In the genomic region with DNA sequence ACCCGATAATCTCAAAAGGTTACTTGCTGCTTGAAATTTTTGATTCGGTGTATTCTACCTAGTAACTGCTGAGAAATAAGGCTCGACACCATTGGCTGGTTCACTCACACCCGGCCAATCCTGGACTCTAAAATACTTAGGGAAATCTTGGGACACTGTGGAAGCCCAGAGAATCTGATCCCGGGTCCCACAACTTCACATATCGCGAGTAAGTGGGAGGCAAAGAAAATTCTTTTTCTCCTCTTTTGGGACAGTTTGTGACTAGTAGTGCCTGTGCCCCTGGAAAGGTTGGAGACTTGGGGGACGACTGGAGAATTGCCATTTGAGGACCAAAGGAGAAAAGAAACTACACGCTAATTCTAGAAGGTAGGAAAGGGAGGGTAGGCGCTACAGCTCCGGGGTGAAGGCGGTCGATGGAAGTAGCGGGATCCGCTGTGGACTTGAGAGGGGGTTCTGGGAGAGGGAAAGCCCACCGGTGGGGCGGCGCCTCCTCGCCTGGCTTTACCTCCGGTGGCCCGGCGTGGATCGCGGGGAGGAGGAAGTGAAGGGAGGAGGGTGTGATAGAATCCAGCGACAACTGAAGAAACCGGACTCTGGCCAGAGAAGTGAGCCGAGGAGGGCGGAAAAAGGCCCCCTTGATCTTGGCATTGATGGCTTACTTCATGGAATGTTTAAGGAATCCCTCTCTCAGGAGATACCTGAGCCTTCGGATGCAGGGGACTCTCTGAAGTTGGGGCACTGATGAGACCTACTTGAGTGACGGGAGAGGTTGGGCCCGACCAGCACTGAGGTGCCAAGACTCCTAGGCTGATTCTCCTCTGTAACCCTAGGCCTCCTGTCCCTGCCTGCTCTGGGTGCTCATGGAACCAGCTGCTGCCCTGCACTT, we compare ENCODE assay signal across 9 cellular contexts. TPM values are rescaled to one million over a fixed set of nuclear protein-coding genes. Genes with fewer than 3 reads are reported as not detected.
DNase-seq lines count a peak whose midpoint lies in the region; ATAC-seq and TF ChIP-seq lines count a peak whose summit lies in the region.
"Had no signal": no experiment of that assay in that cellular context is flagged by ENCODE, and none has a peak within 500 bp of the region (broad histone marks: within the 10 kb centered on the region; RNA-seq: fewer than 3 reads in every experiment).

No MANE protein-coding gene starts in this region.

- WGBS in endodermal cell (ENCODE audit: insufficient coverage in 1 of 2, insufficient read length in 1 of 2), 2 experiments, result 4 to 5% methylated on average over 10 to 31 of the region's 31 CpGs

- POLR2A ChIA-PET in activated CD4-positive, alpha-beta memory T cell treated with anti-CD3 and anti-CD28 coated beads, Interleukin-2, amount 10 ng/mL, durations not matched to agents 7 days and 5 days (lab: Charles Lee), result interaction anchor here (1.0 to 1.3 kb wide), 3 partner anchors 10 to 119 kb away, joined by 3 to 5 read pairs (median 3); no protein-coding TSS in a partner anchor

- peak; percentile 77 for ATAC-seq in GM19468 (IDR thresholded peaks at IDR 0.05; ENCODE audit: extremely low read depth, unreplicated experiment)
- peak; percentile 87 for ATAC-seq in HG03571 (IDR thresholded peaks at IDR 0.05; ENCODE audit: unreplicated experiment)
- ATAC-seq in lower lobe of right lung, result peak; percentile 97 to 100

- H3K4me1 Mint-ChIP-seq in Calu3 (ENCODE audit: low read depth, unreplicated experiment) (peaks cover 8% of the 10 kb centered on the region), endodermal cell (peaks cover 4% of the 10 kb centered on the region)
- H3K4me1 Mint-ChIP-seq in activated CD4-positive, alpha-beta memory T cell treated with anti-CD3 and anti-CD28 coated beads, Interleukin-2, amount 10 ng/mL, durations not matched to agents 7 days and 5 days, result peaks cover 19% of the 10 kb centered on the region

- intact Hi-C loops in Calu3 (cut with micrococcal nuclease; ENCODE audit: unreplicated experiment), result loop anchor here (1.0 kb wide), 1 partner anchor 80 kb away; no protein-coding TSS in a partner anchor
- intact Hi-C loops in lower lobe of right lung (cut with DNase I), result no loop called here

- H3K27ac ChIP-seq in endodermal cell (ENCODE audit: low read depth, low read length), result peak overlapping the region; percentile 15
- peak overlapping the region; percentile 89 for H3K27ac ChIP-seq in lower lobe of right lung

- TF ChIP-seq CTCF in Calu3 (IDR thresholded peaks at IDR 0.05; ENCODE audit: unreplicated experiment) (no peak), endodermal cell (conservative IDR thresholded peaks at IDR 0.05) (no peak), lower lobe of right lung (IDR thresholded peaks at IDR 0.05) (no peak)

- no peaks in the 10 kb centered on the region for H3K4me1 ChIP-seq in endodermal cell (ENCODE audit: control insufficient read depth, insufficient read depth, low read length)
- peaks cover 34% of the 10 kb centered on the region for H3K4me1 ChIP-seq in lower lobe of right lung

- H3K36me3 ChIP-seq in endodermal cell (ENCODE audit: control insufficient read depth, insufficient read depth, low read length) (no peaks in the 10 kb centered on the region), lower lobe of right lung (peaks cover 7% of the 10 kb centered on the region)

- peak overlapping the region; percentile 82 for H3K9ac ChIP-seq in endodermal cell (ENCODE audit: extremely low read depth, low read length, poor library complexity, severe bottlenecking)

- H3K36me3 Mint-ChIP-seq in Calu3 (ENCODE audit: insufficient read depth, unreplicated experiment), result no peaks in the 10 kb centered on the region
- H3K36me3 Mint-ChIP-seq in activated CD4-positive, alpha-beta memory T cell treated with anti-CD3 and anti-CD28 coated beads, Interleukin-2, amount 10 ng/mL, durations not matched to agents 7 days and 5 days (ENCODE audit: low read depth), result peaks cover 35% of the 10 kb centered on the region
- peaks cover 12% of the 10 kb centered on the region for H3K36me3 Mint-ChIP-seq in endodermal cell (ENCODE audit: low read depth)

- TSS peak; percentile 57 for BruUV-seq in Calu3 (replicated peaks; lab: Mats Ljungman, UMichigan)

- H3K4me3 ChIP-seq in endodermal cell (ENCODE audit: low read length) (peak overlapping the region; percentile 98), lower lobe of right lung (peak overlapping the region; percentile 91)

- H3K9me3 Mint-ChIP-seq in Calu3 (ENCODE audit: low read depth, unreplicated experiment) (peaks cover 3% of the 10 kb centered on the region), endodermal cell (peaks cover 19% of the 10 kb centered on the region)
- H3K9me3 Mint-ChIP-seq in activated CD4-positive, alpha-beta memory T cell treated with anti-CD3 and anti-CD28 coated beads, Interleukin-2, amount 10 ng/mL, durations not matched to agents 7 days and 5 days, result peaks cover 20% of the 10 kb centered on the region

- H3K4me3 Mint-ChIP-seq in Calu3 (ENCODE audit: low read depth, unreplicated experiment) (no peak overlapping the region), endodermal cell (no peak overlapping the region)
- no peak overlapping the region for H3K4me3 Mint-ChIP-seq in activated CD4-positive, alpha-beta memory T cell treated with anti-CD3 and anti-CD28 coated beads, Interleukin-2, amount 10 ng/mL, durations not matched to agents 7 days and 5 days
- H3K4me3 Mint-ChIP-seq: dendritic cell treated with granulocyte-macrophage colony-stimulating factor and Interleukin-4, amounts not matched to agents 40 ng/mL and 50 ng/mL, for 4 days had no signal

- H3K27me3 Mint-ChIP-seq in Calu3 (ENCODE audit: unreplicated experiment) (no peaks in the 10 kb centered on the region), endodermal cell (ENCODE audit: insufficient read depth) (no peaks in the 10 kb centered on the region)
- H3K27me3 Mint-ChIP-seq in activated CD4-positive, alpha-beta memory T cell treated with anti-CD3 and anti-CD28 coated beads, Interleukin-2, amount 10 ng/mL, durations not matched to agents 7 days and 5 days, result no peaks in the 10 kb centered on the region
- H3K27me3 Mint-ChIP-seq: dendritic cell treated with granulocyte-macrophage colony-stimulating factor and Interleukin-4, amounts not matched to agents 40 ng/mL and 50 ng/mL, for 4 days had no signal

- H3K27ac Mint-ChIP-seq in Calu3 (ENCODE audit: unreplicated experiment) (no peak overlapping the region), endodermal cell (no peak overlapping the region)
- peak overlapping the region; percentile 59 for H3K27ac Mint-ChIP-seq in activated CD4-positive, alpha-beta memory T cell treated with anti-CD3 and anti-CD28 coated beads, Interleukin-2, amount 10 ng/mL, durations not matched to agents 7 days and 5 days
- H3K27ac Mint-ChIP-seq: dendritic cell treated with granulocyte-macrophage colony-stimulating factor and Interleukin-4, amounts not matched to agents 40 ng/mL and 50 ng/mL, for 4 days had no signal

- H3K27me3 ChIP-seq in endodermal cell (ENCODE audit: control insufficient read depth, insufficient read depth, low read length, poor library complexity, severe bottlenecking) (no peaks in the 10 kb centered on the region), lower lobe of right lung (ENCODE audit: low read depth) (no peaks in the 10 kb centered on the region)

- CTCF ChIA-PET in Calu3 (lab: Charles Lee), result interaction anchor here (1.9 kb wide), 1 partner anchor 80 kb away, joined by 6 read pairs; no protein-coding TSS in a partner anchor
- CTCF ChIA-PET in activated CD4-positive, alpha-beta memory T cell treated with anti-CD3 and anti-CD28 coated beads, Interleukin-2, amount 10 ng/mL, durations not matched to agents 7 days and 5 days (lab: Charles Lee), result no interaction called here

- peaks cover 15% of the 10 kb centered on the region for H3K9me3 ChIP-seq in endodermal cell (ENCODE audit: control insufficient read depth, low read length)
- no peaks in the 10 kb centered on the region for H3K9me3 ChIP-seq in lower lobe of right lung

- DNase-seq in Calu3, result peak; percentile 72
- DNase-seq in NCI-H82 treated with DMSO at 0.1 percent for 48 hours (lab: John Stamatoyannopoulos, UW; ENCODE audit: unreplicated experiment), result peak; percentile 83
- peak; percentile 59 for DNase-seq in activated CD4-positive, alpha-beta memory T cell treated with anti-CD3 and anti-CD28 coated beads, Interleukin-2, amount 10 ng/mL, durations not matched to agents 7 days and 5 days
- peak; percentile 91 for DNase-seq in endodermal cell
- peak; percentile 59 for DNase-seq in lower lobe of right lung
- DNase-seq in stimulated activated naive CD4-positive, alpha-beta T cell (lab: John Stamatoyannopoulos, UW), result peak; percentile 19 to 72 (median 50)

RNA-seq across cellular contexts. Expression of gene BTN3A3, which starts 18.8 kb away (rescaled TPM):
- total RNA-seq in Calu3 (2022), result 15.5 and 20.6 TPM in 2 replicates
- total RNA-seq in activated CD4-positive, alpha-beta memory T cell treated with anti-CD3 and anti-CD28 coated beads, Interleukin-2, amount 10 ng/mL, durations not matched to agents 7 days and 5 days, result 10 to 100 TPM; 63.5 to 63.6 TPM
- total RNA-seq in endodermal cell, result 1 to 10 TPM; 1.3 to 3.9 TPM
- 2.9 TPM for polyA plus RNA-seq in endodermal cell (2013, experiment 1 of 2)
- 3.4 TPM for polyA plus RNA-seq in endodermal cell (2013, experiment 2 of 2)
- 60.2 TPM for total RNA-seq in lower lobe of right lung

RNA-seq across cellular contexts. Expression of gene BTN3A1, which starts 19.4 kb away (rescaled TPM):
- total RNA-seq in Calu3 (2022) (29.0 and 40.5 TPM in 2 replicates), endodermal cell (1 to 10 TPM; 1.9 to 2.0 TPM), lower lobe of right lung (53.2 TPM)
- 100 to 1,000 TPM; 100 to 103 TPM for total RNA-seq in activated CD4-positive, alpha-beta memory T cell treated with anti-CD3 and anti-CD28 coated beads, Interleukin-2, amount 10 ng/mL, durations not matched to agents 7 days and 5 days
- 10.2 TPM for polyA plus RNA-seq in endodermal cell (2013, experiment 1 of 2)
- 8.4 TPM for polyA plus RNA-seq in endodermal cell (2013, experiment 2 of 2)

RNA-seq across cellular contexts. Expression of gene BTN2A1, which starts 36.3 kb away (rescaled TPM):
- total RNA-seq in Calu3 (2022) (29.4 and 32.5 TPM in 2 replicates), endodermal cell (10 to 100 TPM; 15.0 to 18.7 TPM), lower lobe of right lung (27.0 TPM)
- 10 to 100 TPM; 28.2 to 31.0 TPM for total RNA-seq in activated CD4-positive, alpha-beta memory T cell treated with anti-CD3 and anti-CD28 coated beads, Interleukin-2, amount 10 ng/mL, durations not matched to agents 7 days and 5 days
- 17.1 TPM for polyA plus RNA-seq in endodermal cell (2013, experiment 1 of 2)
- polyA plus RNA-seq in endodermal cell (2013, experiment 2 of 2), result 16.3 TPM

RNA-seq across cellular contexts. Expression of gene BTN2A2, which starts 38.6 kb away (rescaled TPM):
- total RNA-seq in Calu3 (2022) (16.9 and 17.6 TPM in 2 replicates), endodermal cell (10 to 100 TPM; 11.3 to 23.5 TPM), lower lobe of right lung (33.6 TPM)
- 10 to 100 TPM; 23.4 to 25.7 TPM for total RNA-seq in activated CD4-positive, alpha-beta memory T cell treated with anti-CD3 and anti-CD28 coated beads, Interleukin-2, amount 10 ng/mL, durations not matched to agents 7 days and 5 days
- 14.1 TPM for polyA plus RNA-seq in endodermal cell (2013, experiment 1 of 2)
- polyA plus RNA-seq in endodermal cell (2013, experiment 2 of 2), result 16.1 TPM

RNA-seq across cellular contexts. Expression of gene BTN3A2, which starts 56.5 kb away (rescaled TPM):
- total RNA-seq in Calu3 (2022), result 28.2 and 36.3 TPM in 2 replicates
- 100 to 1,000 TPM; 120 to 130 TPM for total RNA-seq in activated CD4-positive, alpha-beta memory T cell treated with anti-CD3 and anti-CD28 coated beads, Interleukin-2, amount 10 ng/mL, durations not matched to agents 7 days and 5 days
- total RNA-seq in endodermal cell, result 1 to 10 TPM; 2.1 to 3.6 TPM
- 4.9 TPM for polyA plus RNA-seq in endodermal cell (2013, experiment 1 of 2)
- 2.8 TPM for polyA plus RNA-seq in endodermal cell (2013, experiment 2 of 2)
- 79.2 TPM for total RNA-seq in lower lobe of right lung

Comparison
In these comparisons a context has a peak if more than half of its experiments do, and no peak if none do; other contexts are left out.
1. Peak in every context shown above with its lines: DNase-seq, ATAC-seq, H3K4me3 ChIP-seq and H3K27ac ChIP-seq.